Comparison of ENCODE assay signal across 26 cellular contexts in the genomic region with DNA sequence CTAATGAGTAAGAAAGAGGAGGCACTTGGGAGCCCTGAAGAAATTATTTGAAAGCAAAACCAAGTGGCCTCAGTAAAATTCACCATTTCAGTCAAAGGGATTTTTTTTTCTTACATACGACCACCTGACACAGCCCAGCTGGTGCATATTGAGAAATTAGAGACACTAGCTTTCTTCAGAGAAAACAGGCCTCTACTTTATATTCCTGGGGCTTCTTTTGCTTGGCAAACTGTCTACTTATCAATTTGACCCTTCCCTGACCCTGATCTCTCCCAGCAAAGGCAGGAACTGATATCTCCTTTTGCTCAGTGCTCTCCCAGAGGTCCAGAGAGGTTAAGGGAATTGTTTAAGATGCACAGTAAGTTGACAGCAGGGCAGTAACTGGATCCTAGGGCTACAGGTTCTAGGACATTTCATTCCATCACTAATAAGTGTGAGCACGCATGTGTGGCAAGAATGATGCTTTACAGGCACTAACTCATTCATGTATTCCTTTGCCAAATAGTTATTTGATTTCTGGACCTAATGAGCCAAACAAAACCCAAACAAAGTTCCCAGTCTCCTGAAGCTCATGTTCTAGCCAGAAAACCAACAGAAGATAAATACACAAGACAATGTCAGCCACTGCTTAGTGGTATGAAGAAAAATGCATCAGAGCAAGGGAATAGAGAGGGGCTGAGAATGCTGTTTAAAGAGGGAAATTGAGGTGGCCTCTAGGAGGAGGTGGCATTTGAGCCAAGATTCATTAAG.
"Had no signal": no experiment of that assay in that cellular context is flagged by ENCODE, and none has a peak within 500 bp of the region (broad histone marks: within the 10 kb centered on the region; RNA-seq: fewer than 3 reads in every experiment).

No MANE protein-coding gene starts in this region.

- H3K9me3 ChIP-seq: SJSA1 had no signal

- DNase-seq: activated CD4-positive, alpha-beta T cell treated with anti-CD3 and anti-CD28 coated beads, Interleukin-2, amount 10 ng/mL, durations not matched to agents 24 days and 14 days; activated CD4-positive, alpha-beta T cell treated with anti-CD3 and anti-CD28 coated beads, Interleukin-2, amount 50 U/mL, for 48 hours; activated CD4-positive, CD25-positive, alpha-beta regulatory T cell treated with anti-CD3 and anti-CD28 coated beads, Interleukin-2, amount 50 U/mL, for 72 hours; activated CD8-positive, alpha-beta memory T cell treated with anti-CD3 and anti-CD28 coated beads, Interleukin-2, amount 10 ng/mL, durations not matched to agents 7 days and 5 days; activated effector memory CD4-positive, alpha-beta T cell treated with Interleukin-2 at 50 U/mL for 16 hours; activated naive CD4-positive, alpha-beta T cell; activated T-cell treated with anti-CD3 and anti-CD28 coated beads, Interleukin-2, amount 50 U/mL, for 24 hours; KG1; NCI-H1092 treated with DMSO at 0.1 percent for 48 hours; NCI-H1436; NCI-H1694 treated with DMSO at 0.1 percent for 48 hours; NCI-H2029 treated with DMSO at 0.1 percent for 48 hours; NCI-H510A treated with DMSO at 0.1 percent for 48 hours; NCI-H69; NK-92 treated with Interleukin-12 subunit alpha and Interleukin-12 subunit beta, amount 100 ng/mL, for 24 hours; PC-3; SHP77; SW 1271 had no signal

- H3K36me3 Mint-ChIP-seq: activated CD8-positive, alpha-beta memory T cell treated with anti-CD3 and anti-CD28 coated beads, Interleukin-2, amount 10 ng/mL, durations not matched to agents 7 days and 5 days; activated naive CD8-positive, alpha-beta T cell; WTC11 had no signal

- H3K27ac ChIP-seq: SJSA1 had no signal

- H3K27ac Mint-ChIP-seq: activated CD4-positive, alpha-beta T cell treated with anti-CD3 and anti-CD28 coated beads, Interleukin-2, amount 10 ng/mL, durations not matched to agents 24 days and 14 days; activated CD8-positive, alpha-beta memory T cell treated with anti-CD3 and anti-CD28 coated beads, Interleukin-2, amount 10 ng/mL, durations not matched to agents 7 days and 5 days; activated naive CD8-positive, alpha-beta T cell; activated T-cell treated with anti-CD3 and anti-CD28 coated beads, Interleukin-2, amount 50 U/mL, for 24 hours; activated T-helper 1 cell treated with anti-CD3 and anti-CD28 coated beads, Interleukin-12 subunit alpha, Interleukin-12 subunit beta, Interleukin-2, Interleukin-4 antibody, amounts not matched to agents 30 ng/mL and 10 ng/mL and 1 ng/mL, durations not matched to agents 14 hours and 24 hours and 36 hours; T-helper 2 cell treated with Interferon-gamma antibody and Interleukin-4, amounts not matched to agents 5 μg/mL and 100 μg/mL, for 36 hours; WTC11 had no signal

- FAIRE-seq: RCC 7860 had no signal

- H3K9me3 Mint-ChIP-seq: activated CD4-positive, alpha-beta T cell treated with anti-CD3 and anti-CD28 coated beads, Interleukin-2, amount 10 ng/mL, durations not matched to agents 24 days and 14 days; activated T-cell treated with anti-CD3 and anti-CD28 coated beads, Interleukin-2, amount 50 U/mL, for 24 hours; activated T-helper 1 cell treated with anti-CD3 and anti-CD28 coated beads, Interleukin-12 subunit alpha, Interleukin-12 subunit beta, Interleukin-2, Interleukin-4 antibody, amounts not matched to agents 30 ng/mL and 10 ng/mL and 1 ng/mL, durations not matched to agents 14 hours and 24 hours and 36 hours; central memory CD8-positive, alpha-beta T cell; T-helper 2 cell treated with Interferon-gamma antibody and Interleukin-4, amounts not matched to agents 5 μg/mL and 100 μg/mL, for 36 hours; WTC11 had no signal

- H3K4me3 ChIP-seq: SJSA1 had no signal

- H3K27me3 ChIP-seq: SJSA1 had no signal

- H3K4me1 Mint-ChIP-seq: activated CD4-positive, alpha-beta T cell treated with anti-CD3 and anti-CD28 coated beads, Interleukin-2, amount 10 ng/mL, durations not matched to agents 24 days and 14 days; activated CD8-positive, alpha-beta memory T cell treated with anti-CD3 and anti-CD28 coated beads, Interleukin-2, amount 10 ng/mL, durations not matched to agents 7 days and 5 days; central memory CD8-positive, alpha-beta T cell had no signal

- H3K4me3 Mint-ChIP-seq: activated CD4-positive, alpha-beta T cell treated with anti-CD3 and anti-CD28 coated beads, Interleukin-2, amount 10 ng/mL, durations not matched to agents 24 days and 14 days; activated CD8-positive, alpha-beta memory T cell treated with anti-CD3 and anti-CD28 coated beads, Interleukin-2, amount 10 ng/mL, durations not matched to agents 7 days and 5 days; activated naive CD8-positive, alpha-beta T cell; activated T-cell treated with anti-CD3 and anti-CD28 coated beads, Interleukin-2, amount 50 U/mL, for 24 hours; activated T-helper 1 cell treated with anti-CD3 and anti-CD28 coated beads, Interleukin-12 subunit alpha, Interleukin-12 subunit beta, Interleukin-2, Interleukin-4 antibody, amounts not matched to agents 30 ng/mL and 10 ng/mL and 1 ng/mL, durations not matched to agents 14 hours and 24 hours and 36 hours; central memory CD8-positive, alpha-beta T cell; T-helper 2 cell treated with Interferon-gamma antibody and Interleukin-4, amounts not matched to agents 5 μg/mL and 100 μg/mL, for 36 hours; WTC11 had no signal

- H3K27me3 Mint-ChIP-seq: activated CD4-positive, alpha-beta T cell treated with anti-CD3 and anti-CD28 coated beads, Interleukin-2, amount 10 ng/mL, durations not matched to agents 24 days and 14 days; activated CD8-positive, alpha-beta memory T cell treated with anti-CD3 and anti-CD28 coated beads, Interleukin-2, amount 10 ng/mL, durations not matched to agents 7 days and 5 days; activated naive CD8-positive, alpha-beta T cell; activated T-cell treated with anti-CD3 and anti-CD28 coated beads, Interleukin-2, amount 50 U/mL, for 24 hours; central memory CD8-positive, alpha-beta T cell had no signal

- ATAC-seq: activated CD8-positive, alpha-beta memory T cell treated with anti-CD3 and anti-CD28 coated beads, Interleukin-2, amount 10 ng/mL, durations not matched to agents 7 days and 5 days; PC-3; SK-N-SH treated with all-trans-retinoic acid at 6 μM for 48 hours; WTC11 had no signal

- H3K36me3 ChIP-seq: SJSA1 had no signal
